In genomic region chr9:2337131-2337530, GRCh38 we compare ENCODE assay signal across 25 cellular contexts.
"Had no signal": no experiment of that assay in that cellular context is flagged by ENCODE, and none has a peak within 500 bp of the region (broad histone marks: within the 10 kb centered on the region; RNA-seq: fewer than 3 reads in every experiment).

No MANE protein-coding gene starts in this region.

- H3K4me1 ChIP-seq: testis had no signal

- H3K27ac Mint-ChIP-seq: activated CD4-positive, alpha-beta T cell treated with anti-CD3 and anti-CD28 coated beads, Interleukin-2, amount 10 ng/mL, durations not matched to agents 7 days and 5 days; activated CD8-positive, alpha-beta memory T cell treated with anti-CD3 and anti-CD28 coated beads, Interleukin-2, amount 10 ng/mL, durations not matched to agents 7 days and 5 days; activated CD8-positive, alpha-beta T cell treated with anti-CD3 and anti-CD28 coated beads for 36 hours; activated naive CD4-positive, alpha-beta T cell treated with anti-CD3 and anti-CD28 coated beads, Interleukin-2, amount 50 U/mL, for 24 hours; brain; naive thymus-derived CD4-positive, alpha-beta T cell; progenitor cell of endocrine pancreas; stimulated activated naive B cell treated with anti-CD40 and anti-IgM and Interleukin-4, amounts not matched to agents 10 μg/mL and 1 μg/mL and 100 μg/mL, for 72 hours had no signal

- H3K9me3 Mint-ChIP-seq: activated CD4-positive, alpha-beta T cell treated with anti-CD3 and anti-CD28 coated beads, Interleukin-2, amount 10 ng/mL, durations not matched to agents 7 days and 5 days; activated CD8-positive, alpha-beta T cell treated with anti-CD3 and anti-CD28 coated beads for 36 hours; activated naive CD4-positive, alpha-beta T cell treated with anti-CD3 and anti-CD28 coated beads, Interleukin-2, amount 50 U/mL, for 24 hours; naive thymus-derived CD4-positive, alpha-beta T cell; stimulated activated naive B cell treated with anti-CD40 and anti-IgM and Interleukin-4, amounts not matched to agents 10 μg/mL and 1 μg/mL and 100 μg/mL, for 72 hours had no signal

- H3K36me3 ChIP-seq: heart right ventricle, sigmoid colon, uterus, WERI-Rb-1 had no signal

- H3K27ac ChIP-seq: epithelial cell of prostate, heart right ventricle, sigmoid colon, testis, uterus, WERI-Rb-1 had no signal

- H3K27me3 ChIP-seq: heart right ventricle, sigmoid colon, testis, uterus had no signal

- H3K4me2 ChIP-seq: smooth muscle cell had no signal

- DNase-seq: activated CD4-positive, alpha-beta T cell treated with anti-CD3 and anti-CD28 coated beads, Interleukin-2, amount 10 ng/mL, durations not matched to agents 7 days and 5 days; activated CD4-positive, CD25-positive, alpha-beta regulatory T cell treated with anti-CD3 and anti-CD28 coated beads, Interleukin-2, amount 50 U/mL, for 72 hours; activated CD8-positive, alpha-beta memory T cell treated with anti-CD3 and anti-CD28 coated beads, Interleukin-2, amount 10 ng/mL, durations not matched to agents 7 days and 5 days; activated CD8-positive, alpha-beta T cell treated with anti-CD3 and anti-CD28 coated beads for 36 hours; activated gamma-delta T cell treated with Interleukin-2 at 50 U/mL for 16 hours; activated T-cell treated with anti-CD3 and anti-CD28 coated beads for 4 hours; aorta; naive thymus-derived CD4-positive, alpha-beta T cell; retina; sigmoid colon; stimulated activated CD4-positive, alpha-beta T cell treated with anti-CD3 and anti-CD28 coated beads, Interleukin-2, amount 100 ng/mL, for 48 hours; stimulated activated CD8-positive, alpha-beta memory T cell treated with anti-CD3 and anti-CD28 coated beads, Interleukin-4, amount 100 ng/mL, for 48 hours; stimulated activated naive B cell treated with anti-CD40 and anti-IgM and Interleukin-4, amounts not matched to agents 10 μg/mL and 1 μg/mL and 100 μg/mL, for 72 hours; testis; trophoblast cell; WERI-Rb-1 had no signal

- H3K36me3 Mint-ChIP-seq: activated CD8-positive, alpha-beta memory T cell treated with anti-CD3 and anti-CD28 coated beads, Interleukin-2, amount 10 ng/mL, durations not matched to agents 7 days and 5 days; activated naive CD4-positive, alpha-beta T cell treated with anti-CD3 and anti-CD28 coated beads, Interleukin-2, amount 50 U/mL, for 24 hours; brain; naive thymus-derived CD4-positive, alpha-beta T cell; stimulated activated naive B cell treated with anti-CD40 and anti-IgM and Interleukin-4, amounts not matched to agents 10 μg/mL and 1 μg/mL and 100 μg/mL, for 72 hours had no signal

- H3K27me3 Mint-ChIP-seq: activated CD8-positive, alpha-beta T cell treated with anti-CD3 and anti-CD28 coated beads for 36 hours; activated naive CD4-positive, alpha-beta T cell treated with anti-CD3 and anti-CD28 coated beads, Interleukin-2, amount 50 U/mL, for 24 hours; progenitor cell of endocrine pancreas; stimulated activated naive B cell treated with anti-CD40 and anti-IgM and Interleukin-4, amounts not matched to agents 10 μg/mL and 1 μg/mL and 100 μg/mL, for 72 hours had no signal

- H3K9me3 ChIP-seq: heart right ventricle, sigmoid colon, testis, uterus had no signal

- ATAC-seq: activated CD8-positive, alpha-beta memory T cell treated with anti-CD3 and anti-CD28 coated beads, Interleukin-2, amount 10 ng/mL, durations not matched to agents 7 days and 5 days; activated CD8-positive, alpha-beta T cell treated with anti-CD3 and anti-CD28 coated beads for 36 hours; left lobe of liver; naive thymus-derived CD4-positive, alpha-beta T cell; stimulated activated naive B cell treated with anti-CD40 and anti-IgM and Interleukin-4, amounts not matched to agents 10 μg/mL and 1 μg/mL and 100 μg/mL, for 72 hours had no signal

- H3K4me3 ChIP-seq: heart right ventricle, lung, sigmoid colon, smooth muscle cell, testis, uterus had no signal

- H3K4me1 Mint-ChIP-seq: activated CD4-positive, alpha-beta T cell treated with anti-CD3 and anti-CD28 coated beads, Interleukin-2, amount 10 ng/mL, durations not matched to agents 7 days and 5 days; activated CD8-positive, alpha-beta memory T cell treated with anti-CD3 and anti-CD28 coated beads, Interleukin-2, amount 10 ng/mL, durations not matched to agents 7 days and 5 days; activated naive CD4-positive, alpha-beta T cell treated with anti-CD3 and anti-CD28 coated beads, Interleukin-2, amount 50 U/mL, for 24 hours; naive thymus-derived CD4-positive, alpha-beta T cell; stimulated activated naive B cell treated with anti-CD40 and anti-IgM and Interleukin-4, amounts not matched to agents 10 μg/mL and 1 μg/mL and 100 μg/mL, for 72 hours had no signal

- H3K4me3 Mint-ChIP-seq: activated CD4-positive, alpha-beta T cell treated with anti-CD3 and anti-CD28 coated beads, Interleukin-2, amount 10 ng/mL, durations not matched to agents 7 days and 5 days; activated CD8-positive, alpha-beta memory T cell treated with anti-CD3 and anti-CD28 coated beads, Interleukin-2, amount 10 ng/mL, durations not matched to agents 7 days and 5 days; activated CD8-positive, alpha-beta T cell treated with anti-CD3 and anti-CD28 coated beads for 36 hours; activated naive CD4-positive, alpha-beta T cell treated with anti-CD3 and anti-CD28 coated beads, Interleukin-2, amount 50 U/mL, for 24 hours; brain; naive thymus-derived CD4-positive, alpha-beta T cell; stimulated activated naive B cell treated with anti-CD40 and anti-IgM and Interleukin-4, amounts not matched to agents 10 μg/mL and 1 μg/mL and 100 μg/mL, for 72 hours had no signal
